In the genomic region with DNA sequence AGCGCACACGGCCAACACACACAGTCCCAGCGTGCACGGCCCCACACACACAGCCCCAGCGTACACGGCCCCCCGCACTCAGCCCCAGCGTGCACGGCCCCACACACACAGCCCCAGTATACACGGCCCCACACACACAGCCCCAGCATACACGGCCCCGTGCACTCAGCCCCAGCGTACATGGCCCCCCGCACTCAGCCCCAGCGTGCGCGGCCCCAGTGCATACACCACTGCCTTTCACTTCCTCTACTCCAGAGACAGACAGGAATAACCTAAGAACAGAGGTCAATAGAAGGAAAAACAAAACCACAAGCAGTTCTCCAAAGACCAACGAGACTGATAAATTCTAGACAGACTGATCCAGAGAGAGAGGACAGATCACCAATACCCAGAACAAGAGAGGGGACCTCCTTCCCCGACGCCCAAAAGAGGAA, we compare ENCODE assay signal across 8 cellular contexts. TPM values are rescaled to one million over a fixed set of nuclear protein-coding genes. Genes with fewer than 3 reads are reported as not detected.
DNase-seq lines count a peak whose midpoint lies in the region; ATAC-seq and TF ChIP-seq lines count a peak whose summit lies in the region.

No MANE protein-coding gene starts in this region.

- H3K4me1 ChIP-seq in tibial artery, result peaks cover 0 to 12% (median 3%) of the 10 kb centered on the region in 4 donors

- H3K27ac ChIP-seq in tibial artery, result no peak overlapping the region

- DNase-seq in activated naive CD4-positive, alpha-beta T cell treated with anti-CD3 and anti-CD28 coated beads for 36 hours, result no peak
- no peak for DNase-seq in activated naive CD4-positive, alpha-beta T cell (lab: John Stamatoyannopoulos, UW)
- DNase-seq in T-helper 17 cell (no peak), left kidney (ENCODE audit: low read depth, low spot score) (peak; percentile 58), tibial artery (peak; percentile 8 to 49), NCI-H2171 treated with DMSO at 0.1 percent for 48 hours (lab: John Stamatoyannopoulos, UW) (no peak), NCI-H526 treated with DMSO at 0.1 percent for 48 hours (lab: John Stamatoyannopoulos, UW) (no peak)

- peaks cover 11% of the 10 kb centered on the region for H3K9me3 Mint-ChIP-seq in activated naive CD4-positive, alpha-beta T cell treated with anti-CD3 and anti-CD28 coated beads for 36 hours

- peak overlapping the region; percentile 49 for H3K4me3 Mint-ChIP-seq in activated naive CD4-positive, alpha-beta T cell treated with anti-CD3 and anti-CD28 coated beads for 36 hours
- H3K4me3 Mint-ChIP-seq in T-helper 17 cell, result peak overlapping the region; percentile 83

- no peak for TF ChIP-seq CTCF in tibial artery (IDR thresholded peaks at IDR 0.05)

- H3K36me3 Mint-ChIP-seq in activated naive CD4-positive, alpha-beta T cell treated with anti-CD3 and anti-CD28 coated beads for 36 hours (ENCODE audit: low read depth), result peaks cover 16% of the 10 kb centered on the region
- H3K36me3 Mint-ChIP-seq in T-helper 17 cell (ENCODE audit: low read depth), result peaks cover 2% of the 10 kb centered on the region

- peak; percentile 39 for ATAC-seq in T-helper 17 cell
- ATAC-seq in GM19452 (IDR thresholded peaks at IDR 0.05; ENCODE audit: unreplicated experiment), result no peak

- H3K4me3 ChIP-seq in tibial artery, result no peak overlapping the region

- H3K27me3 Mint-ChIP-seq in activated naive CD4-positive, alpha-beta T cell treated with anti-CD3 and anti-CD28 coated beads for 36 hours (ENCODE audit: low read depth), result no peaks in the 10 kb centered on the region
- H3K27me3 Mint-ChIP-seq in T-helper 17 cell, result no peaks in the 10 kb centered on the region

- intact Hi-C loops in activated naive CD4-positive, alpha-beta T cell treated with anti-CD3 and anti-CD28 coated beads for 36 hours (cut with micrococcal nuclease), result no loop called here
- intact Hi-C loops in tibial artery (cut with DNase I; ENCODE audit: low total_unique reads), result no loop called here

- peaks cover 19 to 34% (median 20%) of the 10 kb centered on the region in 3 donors for H3K36me3 ChIP-seq in tibial artery

- H3K27ac Mint-ChIP-seq in activated naive CD4-positive, alpha-beta T cell treated with anti-CD3 and anti-CD28 coated beads for 36 hours, result peak overlapping the region; percentile 7
- peak overlapping the region; percentile 82 for H3K27ac Mint-ChIP-seq in T-helper 17 cell

- CTCF ChIA-PET in activated naive CD4-positive, alpha-beta T cell treated with anti-CD3 and anti-CD28 coated beads for 36 hours (lab: Charles Lee), result no interaction called here

- no peaks in the 10 kb centered on the region for H3K27me3 ChIP-seq in tibial artery

- peaks cover 36% of the 10 kb centered on the region for H3K4me1 Mint-ChIP-seq in activated naive CD4-positive, alpha-beta T cell treated with anti-CD3 and anti-CD28 coated beads for 36 hours (ENCODE audit: low read depth)
- peaks cover 40% of the 10 kb centered on the region for H3K4me1 Mint-ChIP-seq in T-helper 17 cell

- H3K9me3 ChIP-seq in T-helper 17 cell (ENCODE audit: control insufficient read depth, low read length, poor library complexity, severe bottlenecking) (no peaks in the 10 kb centered on the region), tibial artery (no peaks in the 10 kb centered on the region)

RNA-seq across cellular contexts. Expression of a gene that starts 17.1 kb away (rescaled TPM):
- 10 to 100 TPM; 87.6 to 96.8 TPM for total RNA-seq in activated naive CD4-positive, alpha-beta T cell treated with anti-CD3 and anti-CD28 coated beads for 36 hours
- total RNA-seq in T-helper 17 cell, result 100 to 1,000 TPM; 192 to 215 TPM

RNA-seq across cellular contexts. Expression of a gene that starts 17.2 kb away (rescaled TPM):
- 10 to 100 TPM; 13.9 to 15.8 TPM for total RNA-seq in activated naive CD4-positive, alpha-beta T cell treated with anti-CD3 and anti-CD28 coated beads for 36 hours
- 10 to 100 TPM; 36.9 to 43.6 TPM for total RNA-seq in T-helper 17 cell

RNA-seq across cellular contexts. Expression of a gene that starts 58.3 kb away (rescaled TPM):
- total RNA-seq in activated naive CD4-positive, alpha-beta T cell treated with anti-CD3 and anti-CD28 coated beads for 36 hours, result 10 to 100 TPM; 10.8 to 11.1 TPM
- 10 to 100 TPM; 13.5 to 14.4 TPM for total RNA-seq in T-helper 17 cell

Comparison
In these comparisons a context has a peak if more than half of its experiments do, and no peak if none do; other contexts are left out.
1. DNase-seq: peak in left kidney (single experiment) and tibial artery (2 of 2); none in activated naive CD4-positive, alpha-beta T cell treated with anti-CD3 and anti-CD28 coated beads for 36 hours (single experiment), activated naive CD4-positive, alpha-beta T cell (0 of 4), T-helper 17 cell (0 of 3), NCI-H2171 treated with DMSO at 0.1 percent for 48 hours (single experiment) and NCI-H526 treated with DMSO at 0.1 percent for 48 hours (single experiment).